6 cellular contexts compared by ENCODE assay signal in the genomic region with DNA sequence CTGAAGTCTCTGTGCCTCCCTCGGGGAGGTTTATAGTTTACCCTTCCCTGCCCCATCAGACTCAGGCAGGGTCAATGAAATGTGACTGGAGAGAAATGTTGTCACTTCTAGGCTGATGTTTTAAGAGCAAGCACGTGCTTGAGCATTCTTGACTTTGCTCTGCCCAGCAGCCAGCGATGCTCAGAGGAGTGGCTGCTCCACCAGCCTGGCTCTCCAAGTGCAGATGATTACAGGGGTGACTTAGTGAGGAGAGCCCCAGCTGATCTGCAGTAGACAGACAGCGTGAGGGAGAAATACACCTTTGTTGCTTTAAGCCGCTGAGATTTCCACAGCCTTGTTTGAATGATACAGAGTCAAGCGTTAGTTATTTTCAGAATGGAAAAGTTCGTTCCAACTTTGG.
"Had no signal": no experiment of that assay in that cellular context is flagged by ENCODE, and none has a peak within 500 bp of the region (broad histone marks: within the 10 kb centered on the region; RNA-seq: fewer than 3 reads in every experiment).

No MANE protein-coding gene starts in this region.

- H3K27ac Mint-ChIP-seq: IgD-negative memory B cell had no signal

- H3K27ac ChIP-seq: HL-60 had no signal

- H3K27me3 Mint-ChIP-seq: IgD-negative memory B cell had no signal

- H3K4me1 Mint-ChIP-seq: IgD-negative memory B cell had no signal

- DNase-seq: IMR-90, KBM-7 had no signal

- H3K4me3 ChIP-seq: K562 had no signal

- H3K36me3 Mint-ChIP-seq: IgD-negative memory B cell had no signal

- H3K4me3 Mint-ChIP-seq: IgD-negative memory B cell had no signal

- ATAC-seq: HepG2, K562 had no signal
